In genomic region chr17:41126412-41126811, GRCh38 we compare ENCODE assay signal across 22 cellular contexts. TPM values are rescaled to one million over a fixed set of nuclear protein-coding genes. Genes with fewer than 3 reads are reported as not detected.
DNase-seq lines count a peak whose midpoint lies in the region; ATAC-seq, FAIRE-seq and TF ChIP-seq lines count a peak whose summit lies in the region.
"Had no signal": no experiment of that assay in that cellular context is flagged by ENCODE, and none has a peak within 500 bp of the region (broad histone marks: within the 10 kb centered on the region; RNA-seq: fewer than 3 reads in every experiment).

No MANE protein-coding gene starts in this region.

- POLR2A ChIA-PET in CD4-positive, alpha-beta T cell (lab: Charles Lee) = interaction anchor here (0.6 to 1.0 kb wide), 4 partner anchors 15 to 476 kb away, joined by 3 to 9 read pairs (median 3); no protein-coding TSS in a partner anchor
- POLR2A ChIA-PET in K562 (lab: Yijun Ruan, JAX) = no interaction called here

- no peaks in the 10 kb centered on the region for H3K9me1 ChIP-seq in K562 (ENCODE audit: control insufficient read depth, insufficient read depth, low read length)

- CTCF ChIA-PET in CD4-positive, alpha-beta T cell (lab: Charles Lee) = no interaction called here
- CTCF ChIA-PET in K562 (lab: Yijun Ruan, JAX; ENCODE audit: low intra/inter-chr PET ratio) = no interaction called here

- no peak overlapping the region for H3K4me2 ChIP-seq in K562 (ENCODE audit: insufficient read depth, low read length)
- H3K4me2 ChIP-seq: GM23338 had no signal

- WGBS in K562 (ENCODE audit: insufficient coverage, low coverage, missing lambda C conversion rate) = 0% methylated on average over 3 of the region's 3 CpGs

- ATAC-seq in CD4-positive, CD25-positive, alpha-beta regulatory T cell (ENCODE audit: low read depth in 2 of 2) = no peak
- no peak for ATAC-seq in CD4-positive, alpha-beta T cell (ENCODE audit: poor library complexity)
- no peak for ATAC-seq in K562
- ATAC-seq in GM18517 (IDR thresholded peaks at IDR 0.05; ENCODE audit: unreplicated experiment) = no peak
- ATAC-seq: GM12878, GM23338, HCT116 had no signal

- no peak overlapping the region for H3K4me3 ChIP-seq in CD4-positive, CD25-positive, alpha-beta regulatory T cell (ENCODE audit: low read depth, low read length)
- H3K4me3 ChIP-seq in K562 = no peak overlapping the region
- H3K4me3 ChIP-seq: GM12878, GM23338 had no signal

- TF ChIP-seq POLR2A in K562 (conservative IDR thresholded peaks at IDR 0.05) = no peak

- H3K27me3 Mint-ChIP-seq in CD4-positive, CD25-positive, alpha-beta regulatory T cell = peaks cover 33% of the 10 kb centered on the region
- no peaks in the 10 kb centered on the region for H3K27me3 Mint-ChIP-seq in CD4-positive, alpha-beta T cell
- peaks cover 5% of the 10 kb centered on the region for H3K27me3 Mint-ChIP-seq in progenitor cell of endocrine pancreas

- peaks cover 0 to 1% of the 10 kb centered on the region in 2 experiments for H3K9me3 ChIP-seq in CD4-positive, CD25-positive, alpha-beta regulatory T cell (ENCODE audit: control insufficient read depth in 2 of 2, low read length in 2 of 2)
- no peaks in the 10 kb centered on the region for H3K9me3 ChIP-seq in CD4-positive, alpha-beta T cell (ENCODE audit: control insufficient read depth, low read length)
- H3K9me3 ChIP-seq in K562 (replicated peaks; ENCODE audit: control insufficient read depth, insufficient read depth, low read depth, low read length) = no peaks in the 10 kb centered on the region

- H3K4me1 ChIP-seq in CD4-positive, CD25-positive, alpha-beta regulatory T cell (ENCODE audit: control insufficient read depth, insufficient read depth, low read length, poor library complexity, severe bottlenecking) = no peaks in the 10 kb centered on the region
- H3K4me1 ChIP-seq in K562 (replicated peaks in 1 of 2; ENCODE audit: control insufficient read depth in 2 of 2, insufficient read depth in 2 of 2, low read length in 2 of 2) = no peaks in the 10 kb centered on the region

- no peak for DNase-seq in CD4-positive, CD25-positive, alpha-beta regulatory T cell
- no peak for DNase-seq in CD4-positive, alpha-beta T cell
- DNase-seq in K562 (ENCODE audit: extremely low read depth in 1 of 4, low spot score in 3 of 4) (no peak), progenitor cell of endocrine pancreas (ENCODE audit: low spot score, unreplicated experiment) (no peak)
- no peak for DNase-seq in central memory CD4-positive, alpha-beta T cell
- DNase-seq: C1 segment of cervical spinal cord, DMS 273 treated with DMSO at 0.1 percent for 48 hours, DMS79, EL, GDM1, H9, HFFc6 had no signal

- FAIRE-seq in K562 (lab: Jason Lieb, UNC) = no peak
- FAIRE-seq: D721Med, GM12878 had no signal

- no peak overlapping the region for H3K4me3 Mint-ChIP-seq in CD4-positive, CD25-positive, alpha-beta regulatory T cell
- peak overlapping the region; percentile 36 for H3K4me3 Mint-ChIP-seq in CD4-positive, alpha-beta T cell
- no peak overlapping the region for H3K4me3 Mint-ChIP-seq in progenitor cell of endocrine pancreas (ENCODE audit: low read depth)
- H3K4me3 Mint-ChIP-seq: GM23338, H9, HFFc6 had no signal

- H2AFZ ChIP-seq in K562 (ENCODE audit: low read depth, low read length) = no peak overlapping the region
- H2AFZ ChIP-seq: GM23338 had no signal

- TF ChIP-seq EP300 in K562 (IDR thresholded peaks at IDR 0.05; ENCODE audit: low read length) = no peak

- no TSS peak for BruUV-seq in K562 (replicated peaks; lab: Mats Ljungman, UMichigan)

- TF ChIP-seq CTCF in CD4-positive, alpha-beta T cell (IDR thresholded peaks at IDR 0.05) = no peak
- no peak for TF ChIP-seq CTCF in K562 (IDR thresholded peaks at IDR 0.05 in 2 of 3, conservative IDR thresholded peaks at IDR 0.05 in 1 of 3; ENCODE audit: insufficient read depth in 2 of 3, low read depth in 1 of 3, low read length in 3 of 3)
- TF ChIP-seq CTCF in progenitor cell of endocrine pancreas (IDR thresholded peaks at IDR 0.05; ENCODE audit: unreplicated experiment) = no peak

- peaks cover 6% of the 10 kb centered on the region for H3K27me3 ChIP-seq in CD4-positive, CD25-positive, alpha-beta regulatory T cell (ENCODE audit: control insufficient read depth, insufficient read depth, low read length)
- no peaks in the 10 kb centered on the region for H3K27me3 ChIP-seq in CD4-positive, alpha-beta T cell (ENCODE audit: control insufficient read depth, insufficient read depth, low read length)
- H3K27me3 ChIP-seq in K562 (ENCODE audit: control insufficient read depth in 2 of 2, insufficient read depth in 2 of 2, low read length in 2 of 2) = no peaks in the 10 kb centered on the region

- H3K27ac ChIP-seq in CD4-positive, CD25-positive, alpha-beta regulatory T cell (ENCODE audit: insufficient read depth, low read length, poor library complexity, severe bottlenecking) = no peak overlapping the region
- H3K27ac ChIP-seq in CD4-positive, alpha-beta T cell (ENCODE audit: low read depth, low read length) = no peak overlapping the region
- H3K27ac ChIP-seq in K562 (ENCODE audit: extremely low read depth, low read depth, low read length) = no peak overlapping the region

- no peaks in the 10 kb centered on the region for H3K79me2 ChIP-seq in K562 (ENCODE audit: control insufficient read depth, insufficient read depth, low read length)

- H3K36me3 Mint-ChIP-seq in CD4-positive, CD25-positive, alpha-beta regulatory T cell = no peaks in the 10 kb centered on the region
- H3K36me3 Mint-ChIP-seq in CD4-positive, alpha-beta T cell (ENCODE audit: low read depth) = no peaks in the 10 kb centered on the region
- H3K36me3 Mint-ChIP-seq in progenitor cell of endocrine pancreas (ENCODE audit: insufficient read depth) = no peaks in the 10 kb centered on the region
- H3K36me3 Mint-ChIP-seq: CD8-positive, alpha-beta memory T cell had no signal

- no peaks in the 10 kb centered on the region for H3K9me3 Mint-ChIP-seq in CD4-positive, CD25-positive, alpha-beta regulatory T cell
- no peaks in the 10 kb centered on the region for H3K9me3 Mint-ChIP-seq in CD4-positive, alpha-beta T cell
- H3K9me3 Mint-ChIP-seq in progenitor cell of endocrine pancreas (ENCODE audit: low read depth) = peaks cover 10% of the 10 kb centered on the region
- H3K9me3 Mint-ChIP-seq: GM23338 had no signal

- intact Hi-C loops in CD4-positive, alpha-beta T cell (cut with DNase I, micrococcal nuclease) = no loop called here
- intact Hi-C loops in K562 (cut with micrococcal nuclease) = no loop called here

- no peaks in the 10 kb centered on the region for H3K36me3 ChIP-seq in CD4-positive, CD25-positive, alpha-beta regulatory T cell (ENCODE audit: control insufficient read depth, insufficient read depth, low read length)
- H3K36me3 ChIP-seq in K562 (ENCODE audit: control insufficient read depth, insufficient read depth, low read length) = no peaks in the 10 kb centered on the region

- no peaks in the 10 kb centered on the region for H4K20me1 ChIP-seq in K562 (replicated peaks; ENCODE audit: control insufficient read depth, insufficient read depth, low read length)

- H3K4me1 Mint-ChIP-seq in CD4-positive, CD25-positive, alpha-beta regulatory T cell = peaks cover 0 to 46% (median 8%) of the 10 kb centered on the region in 4 donors
- peaks cover 75% of the 10 kb centered on the region for H3K4me1 Mint-ChIP-seq in CD4-positive, alpha-beta T cell (ENCODE audit: low read depth)
- peaks cover 6% of the 10 kb centered on the region for H3K4me1 Mint-ChIP-seq in progenitor cell of endocrine pancreas (ENCODE audit: low read depth)

- peak overlapping the region in 2 of 3 donors; percentile 17 to 23 for H3K27ac Mint-ChIP-seq in CD4-positive, CD25-positive, alpha-beta regulatory T cell
- H3K27ac Mint-ChIP-seq in CD4-positive, alpha-beta T cell = no peak overlapping the region
- no peak overlapping the region for H3K27ac Mint-ChIP-seq in progenitor cell of endocrine pancreas
- H3K27ac Mint-ChIP-seq: GM23338, H9, HFFc6 had no signal

- no peak overlapping the region for H3K9ac ChIP-seq in K562 (ENCODE audit: insufficient read depth in 1 of 2, low read depth in 2 of 2, low read length in 2 of 2)

- no peak for TF ChIP-seq RAD21 in K562 (CRISPR knock-in tag; conservative IDR thresholded peaks at IDR 0.05 in 1 of 2, IDR thresholded peaks at IDR 0.05 in 1 of 2)

- in situ Hi-C loops in K562 (cut with MboI) = no loop called here

RNA-seq across cellular contexts. Expression of gene KRTAP4-12, which starts 2.4 kb away (rescaled TPM):
- not detected for total RNA-seq in CD4-positive, CD25-positive, alpha-beta regulatory T cell
- not detected for polyA plus RNA-seq in CD4-positive, CD25-positive, alpha-beta regulatory T cell
- total RNA-seq in CD4-positive, alpha-beta T cell = not detected
- not detected in 2 replicates for total RNA-seq in K562 (2011; cell fraction: chromatin; rRNA removed; ENCODE audit: low replicate concordance)
- total RNA-seq in K562 (2011; cell fraction: nucleolus; rRNA removed) = not detected in 2 replicates
- total RNA-seq in K562 (2011; cell fraction: nucleoplasm; rRNA removed) = not detected in 2 replicates
- total RNA-seq in K562 (2014; rRNA removed) (not detected in 2 replicates), K562 (2014; rRNA removed; fragmentation: Illumina TruSeq; extraction: Trizol) (not detected in 2 replicates), K562 (2015; rRNA removed; fragmentation: Illumina TruSeq; extraction: Trizol) (not detected in 2 replicates), K562 (2021) (not detected in 2 replicates), progenitor cell of endocrine pancreas (not detected in 2 replicates)
- polyA plus RNA-seq in K562 (2011; rRNA removed) (not detected in 2 replicates), K562 (2014; fragmentation: Illumina TruSeq; extraction: Trizol) (not detected in 2 replicates), K562 (2014; fragmentation: Nextera tagmentation; extraction: Ambion mirVana) (not detected), K562 (2014; rRNA removed) (not detected in 2 replicates)
- polyA plus RNA-seq in K562 (2011; cell fraction: cytosol; rRNA removed) = not detected in 2 replicates
- polyA plus RNA-seq in K562 (2011; cell fraction: nucleus; rRNA removed) = not detected in 2 replicates
- not detected in 2 replicates for polyA plus RNA-seq in K562 (2012)
- not detected in 2 replicates for polyA minus RNA-seq in K562 (2011; rRNA and poly(A)+ RNA removed)
- polyA minus RNA-seq in K562 (2011; cell fraction: cytosol; rRNA and poly(A)+ RNA removed) = not detected in 2 replicates
- not detected in 2 replicates for polyA minus RNA-seq in K562 (2011; cell fraction: nucleus; rRNA and poly(A)+ RNA removed)
- total RNA-seq: A172; A673; CD8-positive, alpha-beta memory T cell; GM12878; GM23338; H4; H9 had no signal
- polyA plus RNA-seq: CD8-positive, alpha-beta memory T cell; GM12878; GM23338 had no signal

RNA-seq across cellular contexts. Expression of gene KRTAP4-11, which starts 8.2 kb away (rescaled TPM):
- total RNA-seq in CD4-positive, CD25-positive, alpha-beta regulatory T cell = not detected
- not detected for polyA plus RNA-seq in CD4-positive, CD25-positive, alpha-beta regulatory T cell
- not detected for total RNA-seq in CD4-positive, alpha-beta T cell
- not detected in 2 replicates for total RNA-seq in K562 (2011; cell fraction: chromatin; rRNA removed; ENCODE audit: low replicate concordance)
- not detected in 2 replicates for total RNA-seq in K562 (2011; cell fraction: nucleolus; rRNA removed)
- total RNA-seq in K562 (2011; cell fraction: nucleoplasm; rRNA removed) = not detected in 2 replicates
- total RNA-seq in K562 (2014; rRNA removed) (not detected in 2 replicates), K562 (2014; rRNA removed; fragmentation: Illumina TruSeq; extraction: Trizol) (not detected in 2 replicates), K562 (2015; rRNA removed; fragmentation: Illumina TruSeq; extraction: Trizol) (not detected in 2 replicates), K562 (2021) (not detected in 2 replicates), progenitor cell of endocrine pancreas (not detected in 2 replicates)
- polyA plus RNA-seq in K562 (2011; rRNA removed) (not detected in 2 replicates), K562 (2014; fragmentation: Illumina TruSeq; extraction: Trizol) (not detected in 2 replicates), K562 (2014; fragmentation: Nextera tagmentation; extraction: Ambion mirVana) (not detected), K562 (2014; rRNA removed) (not detected in 2 replicates)
- not detected in 2 replicates for polyA plus RNA-seq in K562 (2011; cell fraction: cytosol; rRNA removed)
- not detected in 2 replicates for polyA plus RNA-seq in K562 (2011; cell fraction: nucleus; rRNA removed)
- not detected in 2 replicates for polyA plus RNA-seq in K562 (2012)
- polyA minus RNA-seq in K562 (2011; rRNA and poly(A)+ RNA removed) = not detected in 2 replicates
- polyA minus RNA-seq in K562 (2011; cell fraction: cytosol; rRNA and poly(A)+ RNA removed) = not detected in 2 replicates
- not detected in 2 replicates for polyA minus RNA-seq in K562 (2011; cell fraction: nucleus; rRNA and poly(A)+ RNA removed)
- total RNA-seq: A172; A673; CD8-positive, alpha-beta memory T cell; GM12878; GM23338; H4; H9; HFFc6 had no signal
- polyA plus RNA-seq: BJ; CD8-positive, alpha-beta memory T cell; GM12878; GM23338 had no signal

RNA-seq across cellular contexts. Expression of gene KRTAP4-6, which starts 13.9 kb away (rescaled TPM):
- total RNA-seq in CD4-positive, CD25-positive, alpha-beta regulatory T cell = not detected
- polyA plus RNA-seq in CD4-positive, CD25-positive, alpha-beta regulatory T cell = not detected
- not detected for total RNA-seq in CD4-positive, alpha-beta T cell
- total RNA-seq in K562 (2011; cell fraction: chromatin; rRNA removed; ENCODE audit: low replicate concordance) = not detected in 2 replicates
- not detected in 2 replicates for total RNA-seq in K562 (2011; cell fraction: nucleolus; rRNA removed)
- total RNA-seq in K562 (2011; cell fraction: nucleoplasm; rRNA removed) = not detected in 2 replicates
- total RNA-seq in K562 (2014; rRNA removed) (not detected in 2 replicates), K562 (2014; rRNA removed; fragmentation: Illumina TruSeq; extraction: Trizol) (not detected in 2 replicates), K562 (2015; rRNA removed; fragmentation: Illumina TruSeq; extraction: Trizol) (not detected in 2 replicates), K562 (2021) (not detected in 2 replicates), progenitor cell of endocrine pancreas (not detected in 2 replicates)
- polyA plus RNA-seq in K562 (2011; rRNA removed) (not detected in 2 replicates), K562 (2014; fragmentation: Illumina TruSeq; extraction: Trizol) (not detected in 2 replicates), K562 (2014; fragmentation: Nextera tagmentation; extraction: Ambion mirVana) (not detected), K562 (2014; rRNA removed) (not detected in 2 replicates)
- not detected in 2 replicates for polyA plus RNA-seq in K562 (2011; cell fraction: cytosol; rRNA removed)
- not detected in 2 replicates for polyA plus RNA-seq in K562 (2011; cell fraction: nucleus; rRNA removed)
- not detected in 2 replicates for polyA plus RNA-seq in K562 (2012)
- not detected in 2 replicates for polyA minus RNA-seq in K562 (2011; rRNA and poly(A)+ RNA removed)
- not detected in 2 replicates for polyA minus RNA-seq in K562 (2011; cell fraction: cytosol; rRNA and poly(A)+ RNA removed)
- polyA minus RNA-seq in K562 (2011; cell fraction: nucleus; rRNA and poly(A)+ RNA removed) = not detected in 2 replicates
- total RNA-seq: A172; A673; CD8-positive, alpha-beta memory T cell; GM12878; GM23338; H4; H9; HFFc6 had no signal
- polyA plus RNA-seq: BJ, GM12878, GM23338 had no signal

RNA-seq across cellular contexts. Expression of gene KRTAP4-9, which starts 21.2 kb away (rescaled TPM):
- not detected for total RNA-seq in CD4-positive, CD25-positive, alpha-beta regulatory T cell
- not detected for polyA plus RNA-seq in CD4-positive, CD25-positive, alpha-beta regulatory T cell
- total RNA-seq in CD4-positive, alpha-beta T cell = not detected
- not detected in 2 replicates for total RNA-seq in K562 (2011; cell fraction: chromatin; rRNA removed; ENCODE audit: low replicate concordance)
- total RNA-seq in K562 (2011; cell fraction: nucleolus; rRNA removed) = not detected in 2 replicates
- total RNA-seq in K562 (2011; cell fraction: nucleoplasm; rRNA removed) = not detected in 2 replicates
- not detected in 2 replicates for total RNA-seq in K562 (2014; rRNA removed)
- not detected in 2 replicates for total RNA-seq in K562 (2014; rRNA removed; fragmentation: Illumina TruSeq; extraction: Trizol)
- total RNA-seq in K562 (2015; rRNA removed; fragmentation: Illumina TruSeq; extraction: Trizol) = not detected in 2 replicates
- not detected in 2 replicates for total RNA-seq in K562 (2021)
- polyA plus RNA-seq in K562 (2011; rRNA removed) = not detected in 2 replicates
- polyA plus RNA-seq in K562 (2011; cell fraction: cytosol; rRNA removed) = not detected in 2 replicates
- polyA plus RNA-seq in K562 (2011; cell fraction: nucleus; rRNA removed) = not detected in 2 replicates
- polyA plus RNA-seq in K562 (2012) = not detected in 2 replicates
- not detected in 2 replicates for polyA plus RNA-seq in K562 (2014; fragmentation: Illumina TruSeq; extraction: Trizol)
- not detected for polyA plus RNA-seq in K562 (2014; fragmentation: Nextera tagmentation; extraction: Ambion mirVana)
- not detected in 2 replicates for polyA plus RNA-seq in K562 (2014; rRNA removed)
- not detected in 2 replicates for polyA minus RNA-seq in K562 (2011; rRNA and poly(A)+ RNA removed)
- polyA minus RNA-seq in K562 (2011; cell fraction: cytosol; rRNA and poly(A)+ RNA removed) = not detected in 2 replicates
- polyA minus RNA-seq in K562 (2011; cell fraction: nucleus; rRNA and poly(A)+ RNA removed) = not detected in 2 replicates
- total RNA-seq in progenitor cell of endocrine pancreas = not detected in 2 replicates
- total RNA-seq: A172; CD8-positive, alpha-beta memory T cell; GM12878; GM23338; H4; H9 had no signal
- polyA plus RNA-seq: BJ; CD8-positive, alpha-beta memory T cell; GM12878; GM23338 had no signal

RNA-seq across cellular contexts. Expression of gene KRTAP4-5, which starts 23.2 kb away (rescaled TPM):
- not detected for total RNA-seq in CD4-positive, CD25-positive, alpha-beta regulatory T cell
- not detected for polyA plus RNA-seq in CD4-positive, CD25-positive, alpha-beta regulatory T cell
- not detected for total RNA-seq in CD4-positive, alpha-beta T cell
- total RNA-seq in K562 (2011; cell fraction: chromatin; rRNA removed; ENCODE audit: low replicate concordance) = not detected in 2 replicates
- total RNA-seq in K562 (2011; cell fraction: nucleolus; rRNA removed) = not detected in 2 replicates
- total RNA-seq in K562 (2011; cell fraction: nucleoplasm; rRNA removed) = not detected in 2 replicates
- not detected in 2 replicates for total RNA-seq in K562 (2014; rRNA removed)
- total RNA-seq in K562 (2014; rRNA removed; fragmentation: Illumina TruSeq; extraction: Trizol) = not detected in 2 replicates
- not detected in 2 replicates for total RNA-seq in K562 (2015; rRNA removed; fragmentation: Illumina TruSeq; extraction: Trizol)
- total RNA-seq in K562 (2021) = not detected in 2 replicates
- polyA plus RNA-seq in K562 (2011; rRNA removed) = not detected in 2 replicates
- polyA plus RNA-seq in K562 (2011; cell fraction: cytosol; rRNA removed) = not detected in 2 replicates
- polyA plus RNA-seq in K562 (2011; cell fraction: nucleus; rRNA removed) = not detected in 2 replicates
- not detected in 2 replicates for polyA plus RNA-seq in K562 (2012)
- not detected in 2 replicates for polyA plus RNA-seq in K562 (2014; fragmentation: Illumina TruSeq; extraction: Trizol)
- polyA plus RNA-seq in K562 (2014; fragmentation: Nextera tagmentation; extraction: Ambion mirVana) = not detected
- polyA plus RNA-seq in K562 (2014; rRNA removed) = not detected in 2 replicates
- polyA minus RNA-seq in K562 (2011; rRNA and poly(A)+ RNA removed) = not detected in 2 replicates
- not detected in 2 replicates for polyA minus RNA-seq in K562 (2011; cell fraction: cytosol; rRNA and poly(A)+ RNA removed)
- not detected in 2 replicates for polyA minus RNA-seq in K562 (2011; cell fraction: nucleus; rRNA and poly(A)+ RNA removed)
- not detected in 2 replicates for total RNA-seq in progenitor cell of endocrine pancreas
- total RNA-seq: A172; A673; CD8-positive, alpha-beta memory T cell; GM12878; GM23338; H4; H9; HFFc6 had no signal
- polyA plus RNA-seq: BJ; CD8-positive, alpha-beta memory T cell; GM12878; GM23338 had no signal

Comparison
In these comparisons a context has a peak if more than half of its experiments do, and no peak if none do; other contexts are left out.
1. H3K27ac Mint-ChIP-seq: peak in CD4-positive, CD25-positive, alpha-beta regulatory T cell (2 of 3); none in CD4-positive, alpha-beta T cell (single experiment) and progenitor cell of endocrine pancreas (single experiment).